In the genomic region with DNA sequence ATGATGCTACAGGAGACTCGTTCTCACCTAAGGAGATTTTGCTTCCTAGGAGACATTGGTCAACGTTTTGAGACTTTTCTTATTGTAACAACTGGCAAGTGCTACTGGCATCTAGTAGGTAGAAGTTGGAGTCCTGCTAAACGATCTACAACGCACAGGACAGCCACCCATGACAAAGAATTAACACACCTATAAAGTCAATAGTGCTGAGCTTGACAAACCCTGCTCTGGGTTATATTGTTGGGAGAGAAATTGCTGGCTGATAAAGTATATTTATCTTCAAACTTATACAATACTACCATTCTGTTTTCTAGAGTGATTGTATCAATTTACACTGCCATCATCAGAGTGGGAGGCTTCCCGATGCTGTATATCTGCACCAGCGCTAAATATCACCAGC, we compare ENCODE assay signal across 28 cellular contexts. TPM values are rescaled to one million over a fixed set of nuclear protein-coding genes. Genes with fewer than 3 reads are reported as not detected.
"Had no signal": no experiment of that assay in that cellular context is flagged by ENCODE, and none has a peak within 500 bp of the region (broad histone marks: within the 10 kb centered on the region; RNA-seq: fewer than 3 reads in every experiment).

No MANE protein-coding gene starts in this region.

- H3K27ac ChIP-seq: colonic mucosa, coronary artery, dorsolateral prefrontal cortex, epithelial cell of prostate, esophagus muscularis mucosa, esophagus squamous epithelium, foreskin keratinocyte, gastrocnemius medialis, gastroesophageal sphincter, heart left ventricle, heart right ventricle had no signal

- H3K27me3 ChIP-seq: colonic mucosa, esophagus muscularis mucosa, esophagus squamous epithelium, gastrocnemius medialis, heart left ventricle had no signal

- H3K4me1 ChIP-seq: colonic mucosa, esophagus muscularis mucosa, esophagus squamous epithelium, foreskin keratinocyte, gastrocnemius medialis, gastroesophageal sphincter had no signal

- H3K9me3 ChIP-seq: colonic mucosa, esophagus squamous epithelium, gastrocnemius medialis, gastroesophageal sphincter had no signal

- H3K36me3 ChIP-seq: colonic mucosa, esophagus muscularis mucosa, esophagus squamous epithelium, gastrocnemius medialis, gastroesophageal sphincter, heart left ventricle, heart right ventricle had no signal

- ATAC-seq: effector memory CD8-positive, alpha-beta T cell; esophagus mucosa; foreskin keratinocyte; gastrocnemius medialis; gastroesophageal sphincter; heart left ventricle; heart right ventricle had no signal

- FAIRE-seq: colon, endometrium, endothelial cell of umbilical vein, frontal cortex had no signal

- DNase-seq: colonic mucosa; cortex of kidney; dermis blood vessel endothelial cell; dorsolateral prefrontal cortex; effector CD4-positive, alpha-beta T cell; effector CD8-positive, alpha-beta T cell; effector memory CD4-positive, alpha-beta T cell; effector memory CD8-positive, alpha-beta T cell; endodermal cell; erythroblast; esophagus squamous epithelium; foreskin fibroblast; foreskin keratinocyte; foreskin melanocyte; gastrocnemius medialis; glutamatergic neuron; head of caudate nucleus; heart left ventricle; heart right ventricle had no signal

- H3K4me3 ChIP-seq: colonic mucosa, coronary artery, dorsolateral prefrontal cortex, esophagus muscularis mucosa, esophagus squamous epithelium, gastrocnemius medialis, gastroesophageal sphincter, heart left ventricle, heart right ventricle had no signal

RNA-seq across cellular contexts. Expression of a gene that starts 57.8 kb away (rescaled TPM):
- total RNA-seq: endodermal cell had no signal
